Comparison of ENCODE assay signal across 8 cellular contexts in the genomic region with DNA sequence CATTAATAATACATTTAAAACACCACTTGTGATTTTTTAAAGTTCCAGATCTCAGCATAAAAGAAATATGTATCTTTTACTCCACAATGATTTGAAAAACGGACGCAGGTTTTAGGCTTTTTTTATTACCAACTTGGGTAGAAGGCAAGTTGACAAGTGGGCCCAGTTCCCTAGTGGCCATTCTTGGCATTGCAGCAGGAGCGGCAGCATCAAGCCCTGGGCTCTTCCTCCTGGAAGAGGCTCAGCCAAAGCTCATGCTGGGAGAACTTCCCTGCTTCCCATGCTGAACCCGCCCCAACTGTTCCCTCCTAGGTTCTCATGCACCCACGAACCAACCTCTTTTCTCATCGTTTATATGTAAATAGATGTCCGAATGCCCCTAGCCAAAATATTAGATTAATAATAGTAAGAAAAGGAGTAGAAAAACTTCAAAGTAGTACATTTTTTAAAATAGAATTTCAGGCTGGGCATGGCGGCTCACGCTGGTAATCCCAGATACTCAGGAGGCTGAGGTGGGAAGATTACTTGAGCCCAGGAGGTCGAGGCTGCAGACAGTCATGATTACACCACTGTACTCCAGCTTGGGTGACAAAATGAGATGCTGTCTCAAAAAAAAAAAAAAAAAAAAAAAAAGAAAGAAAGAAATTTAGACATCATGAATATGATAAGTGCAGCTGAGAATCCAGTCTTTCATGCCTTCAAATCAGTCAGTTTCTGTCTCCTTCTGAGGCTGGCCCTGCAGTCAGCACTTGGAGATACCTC. TPM values are rescaled to one million over a fixed set of nuclear protein-coding genes. Genes with fewer than 3 reads are reported as not detected.
DNase-seq lines count a peak whose midpoint lies in the region; ATAC-seq, FAIRE-seq and TF ChIP-seq lines count a peak whose summit lies in the region.

No MANE protein-coding gene starts in this region.

- peak overlapping the region; percentile 38 for H3K4me3 ChIP-seq in OCI-LY7 (ENCODE audit: low read depth, low read length, poor library complexity, severe bottlenecking)
- no peak overlapping the region for H3K4me3 ChIP-seq in adrenal gland
- H3K4me3 ChIP-seq in upper lobe of left lung: no peak overlapping the region

- H3K9me2 ChIP-seq in OCI-LY7 (ENCODE audit: insufficient read depth, low read length): no peaks in the 10 kb centered on the region

- FAIRE-seq in H54 (lab: Jason Lieb, UNC): no peak

- ATAC-seq in left lobe of liver (peak; percentile 62), upper lobe of left lung (ENCODE audit: low FRiP score in 2 of 2) (no peak), HG03045 (IDR thresholded peaks at IDR 0.05; ENCODE audit: unreplicated experiment) (no peak)

- TF ChIP-seq POLR2A in H54 (IDR thresholded peaks at IDR 0.05; ENCODE audit: low read depth, low read length) (no peak), adrenal gland (IDR thresholded peaks at IDR 0.05) (no peak), upper lobe of left lung (IDR thresholded peaks at IDR 0.05) (no peak)

- H3K79me2 ChIP-seq in OCI-LY7 (ENCODE audit: insufficient read depth, low read depth, low read length): no peaks in the 10 kb centered on the region

- DNase-seq in DMS 273 treated with DMSO at 0.1 percent for 48 hours (lab: John Stamatoyannopoulos, UW) (peak; percentile 11), H54 (ENCODE audit: insufficient read length, low spot score) (peak; percentile 35), OCI-LY7 (ENCODE audit: low spot score) (peak; percentile 69), adrenal gland (peak in 5 of 7 donors; percentile 20 to 60 (median 26)), left lobe of liver (ENCODE audit: low spot score) (no peak), upper lobe of left lung (no peak), GM19238 (ENCODE audit: insufficient read length, low spot score) (no peak)

- CTCF ChIA-PET in OCI-LY7 (lab: Charles Lee; ENCODE audit: unreplicated experiment): interaction anchor here (0.6 to 1.2 kb wide), 2 partner anchors 18 to 1629 kb away, joined by 3 read pairs; a partner anchor contains a TSS

- H3K27ac ChIP-seq in OCI-LY7 (ENCODE audit: low read depth, low read length, poor library complexity, severe bottlenecking): peak overlapping the region; percentile 13
- no peak overlapping the region for H3K27ac ChIP-seq in adrenal gland
- no peak overlapping the region for H3K27ac ChIP-seq in upper lobe of left lung

- H3K9me3 ChIP-seq in OCI-LY7 (ENCODE audit: low read length): no peaks in the 10 kb centered on the region
- H3K9me3 ChIP-seq in adrenal gland (replicated peaks in 1 of 3): no peaks in the 10 kb centered on the region
- H3K9me3 ChIP-seq in upper lobe of left lung: no peaks in the 10 kb centered on the region

- peak; percentile 92 for TF ChIP-seq CTCF in OCI-LY7 (conservative IDR thresholded peaks at IDR 0.05; ENCODE audit: low read length)
- TF ChIP-seq CTCF in adrenal gland (IDR thresholded peaks at IDR 0.05): peak in 5 of 6 experiments; percentile 32 to 61 (median 38)
- TF ChIP-seq CTCF in upper lobe of left lung (IDR thresholded peaks at IDR 0.05): peak; percentile 36 to 71 (median 49)

- WGBS in adrenal gland, 4 donors: 49 to 65% (median 57%) methylated on average over 10 of the region's 10 CpGs
- WGBS in upper lobe of left lung, 2 donors: 49 to 54% methylated on average over 10 of the region's 10 CpGs

- BruUV-seq in OCI-LY7 (replicated peaks; lab: Mats Ljungman, UMichigan): no TSS peak

- H3K36me3 ChIP-seq in OCI-LY7 (ENCODE audit: insufficient read depth, low read length) (no peaks in the 10 kb centered on the region), adrenal gland (replicated peaks in 1 of 2) (no peaks in the 10 kb centered on the region), upper lobe of left lung (no peaks in the 10 kb centered on the region)

- no peak for TF ChIP-seq EP300 in upper lobe of left lung (IDR thresholded peaks at IDR 0.05)

- H3K4me2 ChIP-seq in OCI-LY7 (ENCODE audit: low read length): peak overlapping the region; percentile 62

- no peaks in the 10 kb centered on the region for H4K20me1 ChIP-seq in OCI-LY7 (ENCODE audit: insufficient read depth, low read length)

- no peaks in the 10 kb centered on the region for H3K27me3 ChIP-seq in adrenal gland
- H3K27me3 ChIP-seq in upper lobe of left lung: no peaks in the 10 kb centered on the region

- H3K4me1 ChIP-seq in OCI-LY7 (ENCODE audit: insufficient read depth, low read length, poor library complexity, severe bottlenecking) (peaks cover 15% of the 10 kb centered on the region), adrenal gland (replicated peaks in 1 of 2) (no peaks in the 10 kb centered on the region), upper lobe of left lung (no peaks in the 10 kb centered on the region)

- intact Hi-C loops in OCI-LY7 (cut with micrococcal nuclease; ENCODE audit: unreplicated experiment): no loop called here
- intact Hi-C loops in adrenal gland (cut with DNase I): no loop called here

- H2AFZ ChIP-seq in OCI-LY7 (ENCODE audit: low read length): peak overlapping the region; percentile 98

- POLR2A ChIA-PET in OCI-LY7 (lab: Charles Lee): interaction anchor here (0.6 to 2.5 kb wide), 12 partner anchors 10 to 306 kb away, joined by 3 to 16 read pairs (median 3); no protein-coding TSS in a partner anchor

RNA-seq across cellular contexts. Expression of a gene that starts 18.2 kb away (rescaled TPM):
- total RNA-seq in OCI-LY7 (2014; rRNA removed; shearing (Covaris generic)): 42.9 and 45.1 TPM in 2 replicates
- total RNA-seq in OCI-LY7 (2022): 20.1 and 26.1 TPM in 2 replicates
- 10 to 100 TPM in 1 of 8 donors, 1 to 10 TPM in 2, under 1 TPM in 5; 0.14 to 11.8 (median 0.53) TPM for total RNA-seq in adrenal gland
- polyA plus RNA-seq in adrenal gland: 1 to 10 TPM in 1 of 3 donors, under 1 TPM in 2; 0.72 to 1.3 (median 0.75) TPM
- 0.18 TPM for total RNA-seq in left lobe of liver
- total RNA-seq in upper lobe of left lung: 10 to 100 TPM in 2 of 6 donors, 1 to 10 TPM in 4; 1.9 to 17.2 (median 4.7) TPM

Comparison
In these comparisons a context has a peak if more than half of its experiments do, and no peak if none do; other contexts are left out.
1. DNase-seq: peak in DMS 273 treated with DMSO at 0.1 percent for 48 hours (single experiment), H54 (single experiment), OCI-LY7 (single experiment) and adrenal gland (5 of 7); none in left lobe of liver (single experiment), upper lobe of left lung (0 of 2) and GM19238 (single experiment).
2. CTCF ChIP-seq: peak in every context shown above with its lines; median percentile 92 in OCI-LY7; 49 in upper lobe of left lung; 38 in adrenal gland.